Comparison of ENCODE assay signal across 22 cellular contexts in genomic region chr6:3789896-3790558, GRCh38. TPM values are rescaled to one million over a fixed set of nuclear protein-coding genes. Genes with fewer than 3 reads are reported as not detected.
"Had no signal": no experiment of that assay in that cellular context is flagged by ENCODE, and none has a peak within 500 bp of the region (broad histone marks: within the 10 kb centered on the region; RNA-seq: fewer than 3 reads in every experiment).

No MANE protein-coding gene starts in this region.

- H3K9me3 Mint-ChIP-seq: activated naive CD4-positive, alpha-beta T cell treated with anti-CD3 and anti-CD28 coated beads for 36 hours; activated naive CD8-positive, alpha-beta T cell treated with anti-CD3 and anti-CD28 coated beads, Interleukin-2, amount 10 ng/mL, durations not matched to agents 7 days and 5 days; activated T-cell treated with anti-CD3 and anti-CD28 coated beads, Interleukin-2, amount 50 U/mL, for 4 hours; activated T-helper 2 cell treated with anti-CD3 and anti-CD28 coated beads, Interferon-gamma antibody, Interleukin-2, Interleukin-4, amounts not matched to agents 10 μg/mL and 5 μg/mL and 100 μg/mL, durations not matched to agents 14 hours and 24 hours and 36 hours; immature natural killer cell; nephron progenitor cell had no signal

- H3K4me3 ChIP-seq: cardiac muscle cell, left ventricle myocardium inferior, mucosa of descending colon, thoracic aorta, upper lobe of left lung had no signal

- H3K9me3 ChIP-seq: left ventricle myocardium inferior, mucosa of descending colon, thoracic aorta, upper lobe of left lung had no signal

- H3K27me3 Mint-ChIP-seq: activated CD4-positive, alpha-beta T cell treated with anti-CD3 and anti-CD28 coated beads for 36 hours; activated naive CD8-positive, alpha-beta T cell treated with anti-CD3 and anti-CD28 coated beads, Interleukin-2, amount 10 ng/mL, durations not matched to agents 7 days and 5 days had no signal

- H3K4me1 ChIP-seq: left ventricle myocardium inferior, upper lobe of left lung had no signal

- H3K27ac Mint-ChIP-seq: activated CD4-positive, alpha-beta T cell treated with anti-CD3 and anti-CD28 coated beads for 36 hours; activated naive CD4-positive, alpha-beta T cell treated with anti-CD3 and anti-CD28 coated beads for 36 hours; activated naive CD8-positive, alpha-beta T cell treated with anti-CD3 and anti-CD28 coated beads, Interleukin-2, amount 10 ng/mL, durations not matched to agents 7 days and 5 days; activated T-helper 2 cell treated with anti-CD3 and anti-CD28 coated beads, Interferon-gamma antibody, Interleukin-2, Interleukin-4, amounts not matched to agents 10 μg/mL and 5 μg/mL and 100 μg/mL, durations not matched to agents 14 hours and 24 hours and 36 hours; immature natural killer cell; nephron progenitor cell had no signal

- H3K27me3 ChIP-seq: cardiac muscle cell, upper lobe of left lung had no signal

- H3K27ac ChIP-seq: cardiac muscle cell, epithelial cell of prostate, left ventricle myocardium inferior, thoracic aorta had no signal

- DNase-seq: activated CD4-positive, alpha-beta T cell treated with anti-CD3 and anti-CD28 coated beads for 36 hours; activated CD4-positive, alpha-beta T cell treated with anti-CD3 and anti-CD28 coated beads, Interleukin-2, amount 50 U/mL, for 4 hours; activated CD8-positive, alpha-beta memory T cell treated with anti-CD3 and anti-CD28 coated beads for 24 hours; activated CD8-positive, alpha-beta memory T cell treated with anti-CD3 and anti-CD28 coated beads, Interleukin-2, amount 50 U/mL, for 4 hours; activated naive CD4-positive, alpha-beta T cell treated with anti-CD3 and anti-CD28 coated beads for 36 hours; activated naive CD8-positive, alpha-beta T cell treated with anti-CD3 and anti-CD28 coated beads, Interleukin-2, amount 10 ng/mL, durations not matched to agents 7 days and 5 days; activated T-cell treated with anti-CD3 and anti-CD28 coated beads, Interleukin-2, amount 50 U/mL, for 4 hours; amygdala; immature natural killer cell; left ventricle myocardium inferior; mucosa of descending colon; nephron progenitor cell; nucleus accumbens; posterior cingulate gyrus; stimulated activated CD4-positive, alpha-beta T cell treated with anti-CD3 and anti-CD28 coated beads, Interleukin-2, amount 100 ng/mL, for 24 hours; stimulated activated naive CD4-positive, alpha-beta T cell; T-helper 1 cell; upper lobe of left lung had no signal

- H3K4me3 Mint-ChIP-seq: activated CD4-positive, alpha-beta T cell treated with anti-CD3 and anti-CD28 coated beads for 36 hours; activated naive CD4-positive, alpha-beta T cell treated with anti-CD3 and anti-CD28 coated beads for 36 hours; activated naive CD8-positive, alpha-beta T cell treated with anti-CD3 and anti-CD28 coated beads, Interleukin-2, amount 10 ng/mL, durations not matched to agents 7 days and 5 days; activated T-cell treated with anti-CD3 and anti-CD28 coated beads, Interleukin-2, amount 50 U/mL, for 4 hours; immature natural killer cell; nephron progenitor cell had no signal

- ATAC-seq: activated CD4-positive, alpha-beta T cell treated with anti-CD3 and anti-CD28 coated beads for 36 hours; activated T-cell treated with anti-CD3 and anti-CD28 coated beads, Interleukin-2, amount 50 U/mL, for 4 hours; mucosa of descending colon had no signal

- H3K36me3 Mint-ChIP-seq: activated naive CD8-positive, alpha-beta T cell treated with anti-CD3 and anti-CD28 coated beads, Interleukin-2, amount 10 ng/mL, durations not matched to agents 7 days and 5 days; immature natural killer cell had no signal

- H3K36me3 ChIP-seq: cardiac muscle cell, left ventricle myocardium inferior, thoracic aorta, upper lobe of left lung had no signal

- H3K4me1 Mint-ChIP-seq: activated CD4-positive, alpha-beta T cell treated with anti-CD3 and anti-CD28 coated beads for 36 hours; activated naive CD8-positive, alpha-beta T cell treated with anti-CD3 and anti-CD28 coated beads, Interleukin-2, amount 10 ng/mL, durations not matched to agents 7 days and 5 days; immature natural killer cell; nephron progenitor cell had no signal

RNA-seq across cellular contexts. Expression of gene PXDC1, which starts 38.5 kb away (rescaled TPM):
- polyA plus RNA-seq: immature natural killer cell had no signal
